10 cellular contexts compared by ENCODE assay signal in genomic region chr17:60077226-60077625, GRCh38. TPM values are rescaled to one million over a fixed set of nuclear protein-coding genes. Genes with fewer than 3 reads are reported as not detected.
DNase-seq lines count a peak whose midpoint lies in the region; ATAC-seq and TF ChIP-seq lines count a peak whose summit lies in the region.
"Had no signal": no experiment of that assay in that cellular context is flagged by ENCODE, and none has a peak within 500 bp of the region (broad histone marks: within the 10 kb centered on the region; RNA-seq: fewer than 3 reads in every experiment).

No MANE protein-coding gene starts in this region.

- peak overlapping the region; percentile 88 for H3K27ac Mint-ChIP-seq in central memory CD8-positive, alpha-beta T cell (ENCODE audit: low read depth)
- H3K27ac Mint-ChIP-seq in neural crest cell (ENCODE audit: unreplicated experiment) = no peak overlapping the region

- H3K4me3 Mint-ChIP-seq in central memory CD8-positive, alpha-beta T cell = peak overlapping the region; percentile 96
- H3K4me3 Mint-ChIP-seq in neural crest cell = peak overlapping the region; percentile 93

- no peaks in the 10 kb centered on the region for H3K9me3 Mint-ChIP-seq in central memory CD8-positive, alpha-beta T cell
- H3K9me3 Mint-ChIP-seq in neural crest cell = no peaks in the 10 kb centered on the region

- DNase-seq in NCI-H2107 treated with DMSO at 0.1 percent for 48 hours (lab: John Stamatoyannopoulos, UW; ENCODE audit: unreplicated experiment) = peak; percentile 5
- no peak for DNase-seq in NCI-H2107 (lab: John Stamatoyannopoulos, UW)
- peak; percentile 82 to 88 for DNase-seq in NCI-H526 (lab: John Stamatoyannopoulos, UW)
- DNase-seq in central memory CD8-positive, alpha-beta T cell (ENCODE audit: low spot score in 2 of 2) = no peak
- DNase-seq in neural crest cell (ENCODE audit: low read depth, low spot score) = no peak
- DNase-seq in kidney glomerular epithelial cell (lab: John Stamatoyannopoulos, UW) = no peak
- DNase-seq: 8988T, midbrain had no signal

- H3K36me3 Mint-ChIP-seq in central memory CD8-positive, alpha-beta T cell (ENCODE audit: insufficient read depth) = peaks cover 19% of the 10 kb centered on the region
- no peaks in the 10 kb centered on the region for H3K36me3 Mint-ChIP-seq in neural crest cell (ENCODE audit: low read depth)

- no peak for TF ChIP-seq CTCF in neural crest cell (conservative IDR thresholded peaks at IDR 0.05)

- peaks cover 19% of the 10 kb centered on the region for H3K4me1 Mint-ChIP-seq in central memory CD8-positive, alpha-beta T cell
- H3K4me1 Mint-ChIP-seq in neural crest cell = peaks cover 22% of the 10 kb centered on the region

- H3K27me3 Mint-ChIP-seq in central memory CD8-positive, alpha-beta T cell = no peaks in the 10 kb centered on the region
- no peaks in the 10 kb centered on the region for H3K27me3 Mint-ChIP-seq in neural crest cell (ENCODE audit: low read depth)

- no peak for ATAC-seq in central memory CD8-positive, alpha-beta T cell (replicated peaks; ENCODE audit: extremely low read depth, poor library complexity, severe bottlenecking)
- ATAC-seq in HG02973 (IDR thresholded peaks at IDR 0.05; ENCODE audit: unreplicated experiment) (no peak), GM18517 (IDR thresholded peaks at IDR 0.05; ENCODE audit: unreplicated experiment) (no peak)

RNA-seq across cellular contexts. Expression of gene HEATR6, which starts 1.5 kb away (rescaled TPM):
- 33.2 and 36.6 TPM in 2 replicates for total RNA-seq in neural crest cell

Comparison
In these comparisons a context has a peak if more than half of its experiments do, and no peak if none do; other contexts are left out.
1. DNase-seq: peak in NCI-H2107 treated with DMSO at 0.1 percent for 48 hours (single experiment) and NCI-H526 (2 of 2); none in NCI-H2107 (single experiment), central memory CD8-positive, alpha-beta T cell (0 of 2), neural crest cell (single experiment) and kidney glomerular epithelial cell (single experiment).